Comparison of ENCODE assay signal across 21 cellular contexts in the genomic region with DNA sequence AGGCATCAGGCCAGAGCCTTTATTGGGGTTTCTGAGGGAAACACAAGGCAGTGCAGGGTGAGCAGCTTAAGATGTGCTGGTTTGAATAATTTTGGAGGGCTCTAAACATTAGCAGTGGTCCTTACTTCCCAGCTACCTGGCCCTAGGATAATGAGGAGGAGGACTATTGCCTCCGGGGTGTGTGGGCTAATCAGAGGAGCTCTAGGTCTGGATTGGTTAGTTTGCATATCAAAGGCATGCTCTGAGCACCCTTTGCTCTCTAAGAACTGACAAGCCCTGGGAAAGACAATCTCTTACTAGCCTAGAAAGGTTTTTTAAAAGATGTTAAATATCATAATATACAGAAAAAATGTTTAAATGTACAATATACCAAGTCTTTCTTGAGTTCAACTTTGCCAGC. TPM values are rescaled to one million over a fixed set of nuclear protein-coding genes. Genes with fewer than 3 reads are reported as not detected.
"Had no signal": no experiment of that assay in that cellular context is flagged by ENCODE, and none has a peak within 500 bp of the region (broad histone marks: within the 10 kb centered on the region; RNA-seq: fewer than 3 reads in every experiment).

No MANE protein-coding gene starts in this region.

- H3K27ac ChIP-seq: PC-9, SK-N-MC had no signal

- H3K36me3 Mint-ChIP-seq: activated CD4-positive, alpha-beta memory T cell treated with anti-CD3 and anti-CD28 coated beads for 36 hours; activated naive CD8-positive, alpha-beta T cell; T-cell had no signal

- H3K27ac Mint-ChIP-seq: activated CD4-positive, alpha-beta memory T cell treated with anti-CD3 and anti-CD28 coated beads for 36 hours; activated CD4-positive, alpha-beta T cell treated with anti-CD3 and anti-CD28 coated beads, Interleukin-2, amount 10 ng/mL, durations not matched to agents 7 days and 5 days; activated naive CD8-positive, alpha-beta T cell; T-cell had no signal

- ATAC-seq: activated T-cell treated with anti-CD3 and anti-CD28 coated beads, Interleukin-2, amount 50 U/mL, for 4 hours; T-cell had no signal

- H3K4me2 ChIP-seq: PC-9 had no signal

- H3K4me3 ChIP-seq: PC-9, SK-N-MC had no signal

- H3K4me1 Mint-ChIP-seq: activated CD4-positive, alpha-beta T cell treated with anti-CD3 and anti-CD28 coated beads, Interleukin-2, amount 10 ng/mL, durations not matched to agents 7 days and 5 days; T-cell had no signal

- H3K9me3 Mint-ChIP-seq: activated CD4-positive, alpha-beta memory T cell treated with anti-CD3 and anti-CD28 coated beads for 36 hours; activated CD4-positive, alpha-beta T cell treated with anti-CD3 and anti-CD28 coated beads, Interleukin-2, amount 10 ng/mL, durations not matched to agents 7 days and 5 days; activated T-cell treated with anti-CD3 and anti-CD28 coated beads, Interleukin-2, amount 50 U/mL, for 4 hours; T-cell had no signal

- H3K27me3 Mint-ChIP-seq: activated CD4-positive, alpha-beta T cell treated with anti-CD3 and anti-CD28 coated beads, Interleukin-2, amount 10 ng/mL, durations not matched to agents 7 days and 5 days had no signal

- H3K4me3 Mint-ChIP-seq: activated CD4-positive, alpha-beta memory T cell treated with anti-CD3 and anti-CD28 coated beads for 36 hours; activated CD4-positive, alpha-beta T cell treated with anti-CD3 and anti-CD28 coated beads, Interleukin-2, amount 10 ng/mL, durations not matched to agents 7 days and 5 days; activated naive CD8-positive, alpha-beta T cell; activated T-cell treated with anti-CD3 and anti-CD28 coated beads, Interleukin-2, amount 50 U/mL, for 4 hours; T-cell had no signal

- DNase-seq: activated CD4-positive, alpha-beta memory T cell treated with anti-CD3 and anti-CD28 coated beads for 36 hours; activated CD4-positive, alpha-beta T cell treated with anti-CD3 and anti-CD28 coated beads, Interleukin-2, amount 10 ng/mL, durations not matched to agents 7 days and 5 days; activated CD4-positive, CD25-positive, alpha-beta regulatory T cell; activated CD8-positive, alpha-beta memory T cell treated with anti-CD3 and anti-CD28 coated beads for 24 hours; activated effector memory CD4-positive, alpha-beta T cell treated with anti-CD3 and anti-CD28 coated beads, Interleukin-2, amount 50 U/mL, for 16 hours; activated naive CD4-positive, alpha-beta T cell treated with Interleukin-2 at 50 U/mL for 16 hours; activated T-cell treated with anti-CD3 and anti-CD28 coated beads, Interleukin-2, amount 50 U/mL, for 4 hours; Karpas-422; NCI-H1105 treated with DMSO at 0.1 percent for 48 hours; NCI-H1436 treated with DMSO at 0.1 percent for 48 hours; NCI-H187; NCI-H2081; NCI-H510A treated with DMSO at 0.1 percent for 48 hours; NCI-H69; PC-9; T-cell; T-helper 2 cell; T1000 had no signal

- H2AFZ ChIP-seq: PC-9 had no signal

RNA-seq across cellular contexts. Expression of a gene that starts 58.4 kb away (rescaled TPM):
- total RNA-seq: activated CD4-positive, alpha-beta memory T cell treated with anti-CD3 and anti-CD28 coated beads for 36 hours; activated CD4-positive, alpha-beta T cell treated with anti-CD3 and anti-CD28 coated beads, Interleukin-2, amount 10 ng/mL, durations not matched to agents 7 days and 5 days; cardiac septum; PC-9; T-cell had no signal
